Comparison of ENCODE assay signal across 7 cellular contexts in the genomic region with DNA sequence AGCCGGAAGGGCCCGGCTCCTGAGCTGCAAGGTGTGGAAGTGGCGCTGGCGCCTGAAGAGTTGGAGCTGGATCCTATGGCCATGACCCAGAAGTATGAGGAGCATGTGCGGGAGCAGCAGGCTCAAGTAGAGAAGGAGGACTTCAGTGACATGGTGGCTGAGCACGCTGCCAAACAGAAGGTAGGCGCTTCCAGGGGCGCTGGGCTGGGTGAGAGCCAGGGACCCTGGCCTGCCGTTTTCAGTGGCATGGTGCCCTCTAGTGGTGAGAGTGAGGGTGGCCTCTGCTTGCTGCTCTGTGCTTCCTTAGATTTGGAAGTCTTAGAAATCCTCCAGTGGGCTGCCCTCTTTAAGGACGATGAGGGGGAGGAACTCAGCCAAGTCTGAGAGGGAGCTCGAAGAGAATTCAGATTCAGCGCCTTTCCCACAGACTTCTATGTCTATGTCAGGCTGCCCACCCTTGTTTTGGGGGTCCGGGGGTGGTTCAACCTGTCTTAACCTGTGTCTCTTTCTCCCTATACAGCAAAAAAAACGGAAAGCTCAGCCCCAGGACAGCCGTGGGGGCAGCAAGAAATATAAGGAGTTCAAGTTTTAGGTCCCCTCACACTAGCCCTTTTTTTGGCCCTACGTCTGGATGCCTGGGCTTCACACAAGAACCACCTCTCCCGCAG. TPM values are rescaled to one million over a fixed set of nuclear protein-coding genes. Genes with fewer than 3 reads are reported as not detected.
DNase-seq lines count a peak whose midpoint lies in the region; TF ChIP-seq lines count a peak whose summit lies in the region.

No MANE protein-coding gene starts in this region.

- no peaks in the 10 kb centered on the region for H3K27me3 ChIP-seq in mammary epithelial cell (ENCODE audit: insufficient read depth, low read length)

- in situ Hi-C loops in mammary epithelial cell (cut with MboI; ENCODE audit: low sequenced_read_pairs in 2 of 2) = no loop called here

- no peaks in the 10 kb centered on the region for H3K9me3 ChIP-seq in mammary epithelial cell (replicated peaks; ENCODE audit: insufficient read depth, low read length)

- no peaks in the 10 kb centered on the region for H4K20me1 ChIP-seq in mammary epithelial cell (ENCODE audit: insufficient read depth, low read length)

- TSS peak; percentile 79 for BruUV-seq in mammary epithelial cell (replicated peaks; lab: Mats Ljungman, UMichigan)

- H3K36me3 ChIP-seq in mammary epithelial cell (ENCODE audit: insufficient read depth, low read length) = peaks cover 42% of the 10 kb centered on the region

- peak; percentile 67 for DNase-seq in NCI-H2029 (lab: John Stamatoyannopoulos, UW)
- DNase-seq in mammary epithelial cell = peak; percentile 39
- DNase-seq in iris pigment epithelial cell (ENCODE audit: low read depth) = peak; percentile 59
- peak; percentile 50 to 61 for DNase-seq in stimulated activated CD4-positive, alpha-beta T cell treated with anti-CD3 and anti-CD28 coated beads, Interleukin-15, amount 100 ng/mL, for 1 hour (ENCODE audit: low read depth in 1 of 2, low spot score in 1 of 2)
- no peak for DNase-seq in occipital lobe (lab: John Stamatoyannopoulos, UW)

- no peak overlapping the region for H3K4me2 ChIP-seq in mammary epithelial cell (ENCODE audit: insufficient read depth, low read depth, low read length)

- CTCF ChIA-PET in mammary epithelial cell (lab: Charles Lee; ENCODE audit: low non-redundant PET) = interaction anchor here (0.6 to 0.8 kb wide), 3 partner anchors 12 to 58 kb away, joined by 4 read pairs; a partner anchor contains a TSS

- TF ChIP-seq CTCF in GM12873 (IDR thresholded peaks at IDR 0.05; ENCODE audit: insufficient read depth, low read depth, low read length, missing control alignments) (peak; percentile 94), WI38 (IDR thresholded peaks at IDR 0.05; ENCODE audit: low read depth, low read length) (peak; percentile 75), mammary epithelial cell (conservative IDR thresholded peaks at IDR 0.05 in 1 of 2, IDR thresholded peaks at IDR 0.05 in 1 of 2; ENCODE audit: extremely low read depth in 1 of 2, insufficient read depth in 1 of 2, low read depth in 1 of 2, low read length in 2 of 2) (peak; percentile 81 to 91)

- no peak overlapping the region for H3K4me3 ChIP-seq in WI38 (ENCODE audit: low read depth, low read length)
- H3K4me3 ChIP-seq in mammary epithelial cell (replicated peaks in 1 of 3; ENCODE audit: insufficient read depth in 1 of 3, low read depth in 2 of 3, low read length in 3 of 3) = no peak overlapping the region

- 32% methylated on average over 17 of the region's 17 CpGs for WGBS in mammary epithelial cell (ENCODE audit: low coverage, missing lambda C conversion rate)

- H3K27ac ChIP-seq in mammary epithelial cell (ENCODE audit: insufficient read depth, low read depth, low read length) = no peak overlapping the region

- peaks cover 22% of the 10 kb centered on the region for H3K4me1 ChIP-seq in mammary epithelial cell (ENCODE audit: insufficient read depth, low read length)

- intact Hi-C loops in mammary epithelial cell (cut with micrococcal nuclease) = loop anchor here (1.0 to 5.0 kb wide), 3 partner anchors 66 to 191 kb away; a partner anchor contains a TSS

- H3K9ac ChIP-seq in mammary epithelial cell (ENCODE audit: insufficient read depth, low read length) = no peak overlapping the region

- peaks cover 60% of the 10 kb centered on the region for H3K79me2 ChIP-seq in mammary epithelial cell (ENCODE audit: insufficient read depth, low read length)

- no peak overlapping the region for H2AFZ ChIP-seq in mammary epithelial cell (ENCODE audit: low read depth, low read length)

- dilution Hi-C loops in mammary epithelial cell (cut with HindIII; ENCODE audit: low sequenced_read_pairs) = no loop called here

RNA-seq across cellular contexts. Expression of a gene that starts 1.8 kb away (rescaled TPM):
- total RNA-seq in mammary epithelial cell (10 to 100 TPM; 34.0 to 48.1 TPM), occipital lobe (34.5 TPM)
- polyA plus RNA-seq in mammary epithelial cell = 21.4 TPM
- 52.2 TPM for polyA minus RNA-seq in mammary epithelial cell

RNA-seq across cellular contexts. Expression of a gene that starts 16.1 kb away (rescaled TPM):
- 100 to 1,000 TPM; 128 to 189 TPM for total RNA-seq in mammary epithelial cell
- 101 TPM for polyA plus RNA-seq in mammary epithelial cell
- 169 TPM for polyA minus RNA-seq in mammary epithelial cell
- total RNA-seq in occipital lobe = 88.6 TPM

RNA-seq across cellular contexts. Expression of a gene that starts 19.3 kb away (rescaled TPM):
- under 1 TPM in 1 of 2 donors, not detected in 1; under 0.01 TPM for total RNA-seq in mammary epithelial cell
- not detected for polyA plus RNA-seq in mammary epithelial cell
- polyA minus RNA-seq in mammary epithelial cell = not detected
- total RNA-seq in occipital lobe = 14.0 TPM

RNA-seq across cellular contexts. Expression of a gene that starts 42.0 kb away (rescaled TPM):
- under 1 TPM in 1 of 2 donors, not detected in 1; 0.61 TPM for total RNA-seq in mammary epithelial cell
- polyA plus RNA-seq in mammary epithelial cell = 0.52 TPM
- polyA minus RNA-seq in mammary epithelial cell = not detected
- not detected for total RNA-seq in occipital lobe

RNA-seq across cellular contexts. Expression of a gene that starts 56.5 kb away (rescaled TPM):
- total RNA-seq in mammary epithelial cell = 10 to 100 TPM in 1 of 2 donors, 1 to 10 TPM in 1; 1.3 to 21.5 TPM
- 8.3 TPM for polyA plus RNA-seq in mammary epithelial cell
- polyA minus RNA-seq in mammary epithelial cell = not detected
- not detected for total RNA-seq in occipital lobe

Comparison
In these comparisons a context has a peak if more than half of its experiments do, and no peak if none do; other contexts are left out.
1. RNA of a gene that starts 19.3 kb away (total RNA-seq): 14.0 TPM in occipital lobe (single experiment); under 0.01 TPM in mammary epithelial cell; every median in the first group is over 10 times any median in the second.
2. Peak in every context shown above with its lines, with median percentiles within 50 percentile points of each other: CTCF ChIP-seq.